In genomic region chr3:80331768-80332167, GRCh38 we compare ENCODE assay signal across 20 cellular contexts.
A peak's percentile ranks its signal among the peaks of the same experiment; 100 is the strongest.
DNase-seq lines count a peak whose midpoint lies in the region; ATAC-seq and TF ChIP-seq lines count a peak whose summit lies in the region.
"Had no signal": no experiment of that assay in that cellular context is flagged by ENCODE, and none has a peak within 500 bp of the region (broad histone marks: within the 10 kb centered on the region; RNA-seq: fewer than 3 reads in every experiment).

No MANE protein-coding gene starts in this region.

- ATAC-seq in GM18511 (IDR thresholded peaks at IDR 0.05; ENCODE audit: unreplicated experiment) (no peak), HG02642 (IDR thresholded peaks at IDR 0.05; ENCODE audit: poor library complexity, unreplicated experiment) (no peak)
- ATAC-seq: CD8-positive, alpha-beta T cell; HepG2; K562 had no signal

- DNase-seq in HEK293T (ENCODE audit: extremely low spot score) (no peak), NCI-H69 (lab: John Stamatoyannopoulos, UW) (peak; percentile 81), SK-N-DZ (ENCODE audit: low spot score) (peak; percentile 76), Kasumi-1 (lab: John Stamatoyannopoulos, UW) (no peak)
- DNase-seq in stimulated activated CD4-positive, alpha-beta T cell treated with anti-CD3 and anti-CD28 coated beads, Interleukin-15, amount 100 ng/mL, for 24 hours: no peak
- DNase-seq: ACHN; C1 segment of cervical spinal cord; CD8-positive, alpha-beta T cell; DMS53; EL; GF-D8; NCI-H1092; NCI-H1694; NCI-H2171; NCI-H526 treated with DMSO at 0.1 percent for 48 hours; SJCRH30 had no signal

- POLR2A ChIA-PET in HEK293T (lab: Yijun Ruan, JAX): no interaction called here

- CTCF ChIA-PET in HEK293T (lab: Yijun Ruan, JAX): no interaction called here

TF ChIP-seq in HEK293T, 16 proteins besides CTCF, POLR2A, EP300 and RAD21:
- peak; percentile 88 for TF ChIP-seq PKNOX1 (IDR thresholded peaks at IDR 0.05)
- TF ChIP-seq BHLHE40 (IDR thresholded peaks at IDR 0.05; ENCODE audit: borderline replicate concordance): no peak
TF ChIP-seq in HEK293T: peak in this region for 1.

Comparison
In these comparisons a context has a peak if more than half of its experiments do, and no peak if none do; other contexts are left out.
1. DNase-seq: peak in NCI-H69 (single experiment) and SK-N-DZ (single experiment); none in HEK293T (single experiment), stimulated activated CD4-positive, alpha-beta T cell treated with anti-CD3 and anti-CD28 coated beads, Interleukin-15, amount 100 ng/mL, for 24 hours (single experiment) and Kasumi-1 (0 of 2).